25 cellular contexts compared by ENCODE assay signal in the genomic region with DNA sequence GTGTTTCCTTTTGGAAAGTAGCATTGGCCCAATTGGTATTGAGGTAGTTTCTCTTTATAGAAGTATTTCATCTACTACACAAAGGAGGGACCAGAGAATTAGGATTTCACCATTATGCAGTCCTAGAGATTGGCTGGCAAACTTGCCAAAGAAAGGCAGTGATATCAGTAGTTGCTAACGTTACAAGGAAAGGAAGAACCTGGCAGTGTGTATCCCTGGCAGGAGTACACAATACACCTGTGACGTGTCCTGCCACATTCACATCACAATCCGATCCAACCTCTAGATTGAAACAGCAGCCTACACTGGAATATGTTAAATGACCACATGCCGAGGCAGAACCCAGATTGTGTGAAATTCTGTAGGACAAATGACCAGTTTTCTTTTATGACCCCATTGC.
"Had no signal": no experiment of that assay in that cellular context is flagged by ENCODE, and none has a peak within 500 bp of the region (broad histone marks: within the 10 kb centered on the region; RNA-seq: fewer than 3 reads in every experiment).

No MANE protein-coding gene starts in this region.

- H3K27me3 ChIP-seq: neutrophil, ovary, right lobe of liver, sigmoid colon, stomach, thyroid gland, tibial nerve, upper lobe of left lung, vagina had no signal

- DNase-seq: naive thymus-derived CD8-positive, alpha-beta T cell; nephron progenitor cell; nucleus accumbens; ovary; retina; right cardiac atrium; right lobe of liver; sigmoid colon; small intestine; stimulated activated CD4-positive, alpha-beta T cell treated with anti-CD3 and anti-CD28 coated beads, Interleukin-15, amount 100 ng/mL, for 24 hours; stimulated activated CD4-positive, alpha-beta T cell treated with anti-CD3 and anti-CD28 coated beads, Interleukin-2, amount 100 ng/mL, for 24 hours; stimulated activated CD4-positive, alpha-beta T cell treated with anti-CD3 and anti-CD28 coated beads, Interleukin-2, amount 100 ng/mL, for 48 hours; stimulated activated CD4-positive, alpha-beta T cell treated with anti-CD3 and anti-CD28 coated beads, Interleukin-4, amount 100 ng/mL, for 24 hours; stimulated activated naive B cell treated with anti-CD40 and anti-IgM and Interleukin-4, amounts not matched to agents 10 μg/mL and 1 μg/mL and 100 μg/mL, for 72 hours; stimulated activated naive CD4-positive, alpha-beta T cell treated with Interleukin-2 at 50 U/mL for 16 hours; stomach; thyroid gland; upper lobe of left lung had no signal

- H3K9me3 ChIP-seq: neutrophil, ovary, prostate gland, right lobe of liver, sigmoid colon, stomach, thoracic aorta, thyroid gland, tibial nerve, upper lobe of left lung, vagina had no signal

- H3K4me1 ChIP-seq: prostate gland, right lobe of liver, thyroid gland, tibial nerve, vagina had no signal

- ATAC-seq: naive thymus-derived CD8-positive, alpha-beta T cell; natural killer cell treated with Interleukin-12 subunit alpha and Interleukin-12 subunit beta and Interleukin-15 and Interleukin-18, amount 100 ng/mL, for 72 hours; right cardiac atrium; right lobe of liver; stimulated activated effector memory CD8-positive, alpha-beta T cell treated with anti-CD3 and anti-CD28 coated beads, Interleukin-12 subunit alpha, Interleukin-12 subunit beta, amount 100 ng/mL, for 72 hours; stimulated activated naive B cell treated with anti-CD40 and anti-IgM and Interleukin-4, amounts not matched to agents 10 μg/mL and 1 μg/mL and 100 μg/mL, for 72 hours had no signal

- H3K36me3 ChIP-seq: neutrophil, ovary, prostate gland, right lobe of liver, sigmoid colon, stomach, thoracic aorta, thyroid gland, tibial nerve, upper lobe of left lung, vagina had no signal

- H3K4me3 ChIP-seq: ovary, prostate gland, right lobe of liver, sigmoid colon, stomach, thoracic aorta, thyroid gland, tibial nerve, upper lobe of left lung, vagina had no signal

- H3K27ac ChIP-seq: neutrophil, ovary, prostate gland, right lobe of liver, stomach, thoracic aorta, thyroid gland, tibial nerve, upper lobe of left lung, vagina had no signal
